Comparison of ENCODE assay signal across 1 cellular context in the genomic region with DNA sequence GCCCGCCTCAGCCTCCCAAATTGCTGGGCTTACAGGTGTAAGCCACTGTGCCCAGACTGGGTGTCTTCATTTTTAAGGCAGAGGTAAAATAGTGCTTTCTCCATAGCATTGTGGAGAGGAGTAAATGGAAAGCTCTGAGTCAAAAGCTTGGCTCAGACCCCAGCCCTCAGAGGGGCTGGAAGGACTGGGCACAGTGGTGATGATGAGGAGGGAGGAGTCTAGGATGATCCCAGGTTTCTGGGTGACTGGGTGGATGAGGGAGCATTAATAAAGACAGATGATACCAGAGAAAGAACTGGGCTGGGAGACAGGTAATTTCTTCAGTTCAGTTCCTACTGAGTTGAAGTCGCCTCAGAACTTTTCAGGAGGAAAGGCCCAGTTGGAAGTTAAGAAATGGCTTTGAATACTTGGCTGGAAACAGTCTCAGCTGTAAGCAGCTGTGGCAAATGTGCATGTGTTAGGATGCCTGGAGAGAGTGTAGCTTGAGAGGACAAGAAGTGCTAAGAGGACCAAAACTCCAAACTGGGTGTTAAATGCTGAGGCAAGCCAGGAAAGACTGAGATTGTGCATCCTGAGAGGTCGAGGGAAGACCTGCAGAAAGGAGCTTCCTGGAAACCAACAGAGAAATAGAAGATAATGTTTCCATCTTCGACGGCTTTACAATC.
TF ChIP-seq lines count a peak whose summit lies in the region.

No MANE protein-coding gene starts in this region.

TF ChIP-seq in endothelial cell of umbilical vein, 7 proteins besides CTCF, POLR2A, EP300 and RAD21:
- TF ChIP-seq EZH2 (IDR thresholded peaks at IDR 0.05; ENCODE audit: borderline replicate concordance, low read depth, low read length, severe bottlenecking) = no peak
- no peak for TF ChIP-seq GATA2 (IDR thresholded peaks at IDR 0.05; ENCODE audit: insufficient read depth, insufficient read length, low read depth, low read length)
- no peak for TF ChIP-seq JUN (IDR thresholded peaks at IDR 0.05; ENCODE audit: borderline replicate concordance, insufficient read depth, insufficient read length, low read depth)
- no peak for TF ChIP-seq FOS (IDR thresholded peaks at IDR 0.05; ENCODE audit: borderline replicate concordance, insufficient read depth, low read length)
- TF ChIP-seq POLR2AphosphoS5 (IDR thresholded peaks at IDR 0.05; ENCODE audit: insufficient read depth, low read depth, low read length) = no peak
- no peak for TF ChIP-seq MYC (IDR thresholded peaks at IDR 0.05; ENCODE audit: low read depth, low read length)
- no peak for TF ChIP-seq MAX (IDR thresholded peaks at IDR 0.05; ENCODE audit: insufficient read depth, insufficient read length)
TF ChIP-seq in endothelial cell of umbilical vein: peak in this region for 0.
